ENCODE assay signal across 13 cellular contexts in genomic region chr16:89392881-89393730, GRCh38.
A peak's percentile ranks its signal among the peaks of the same experiment; 100 is the strongest.
DNase-seq lines count a peak whose midpoint lies in the region; ATAC-seq, FAIRE-seq and TF ChIP-seq lines count a peak whose summit lies in the region.
"Had no signal": no experiment of that assay in that cellular context is flagged by ENCODE, and none has a peak within 500 bp of the region (broad histone marks: within the 10 kb centered on the region; RNA-seq: fewer than 3 reads in every experiment).

No MANE protein-coding gene starts in this region.

- WGBS in gastroesophageal sphincter (ENCODE audit: low coverage in 1 of 2), 2 donors, result 52 to 62% methylated on average over 9 to 11 of the region's 17 CpGs
- 83 to 89% methylated on average over 17 of the region's 17 CpGs for WGBS in sigmoid colon, 2 donors

- H3K9me3 ChIP-seq in T-helper 17 cell (ENCODE audit: control insufficient read depth, low read length, poor library complexity, severe bottlenecking) (no peaks in the 10 kb centered on the region), gastroesophageal sphincter (no peaks in the 10 kb centered on the region), sigmoid colon (no peaks in the 10 kb centered on the region)
- H3K9me3 ChIP-seq: ascending aorta had no signal

- peak; percentile 85 for DNase-seq in ELF-1 (ENCODE audit: low read depth, low spot score)
- DNase-seq in T-helper 17 cell, result no peak
- DNase-seq in sigmoid colon, result no peak
- DNase-seq in urothelium cell line (ENCODE audit: low spot score), result no peak
- DNase-seq: activated CD8-positive, alpha-beta memory T cell treated with anti-CD3 and anti-CD28 coated beads, Interleukin-2, amount 50 U/mL, for 48 hours; effector memory CD4-positive, alpha-beta T cell; NCI-H524; RPMI8226; stimulated activated CD4-positive, alpha-beta T cell treated with anti-CD3 and anti-CD28 coated beads, Interleukin-2, amount 100 ng/mL, for 48 hours had no signal

- H3K27ac ChIP-seq in gastroesophageal sphincter, result peak overlapping the region; percentile 21 to 86 (median 80)
- peak overlapping the region; percentile 82 to 90 (median 84) for H3K27ac ChIP-seq in sigmoid colon

- no peak for FAIRE-seq in urothelium cell line (lab: Jason Lieb, UNC)

- H3K4me1 ChIP-seq in gastroesophageal sphincter (peaks cover 9 to 75% (median 17%) of the 10 kb centered on the region in 3 donors), sigmoid colon (peaks cover 0 to 56% (median 46%) of the 10 kb centered on the region in 4 donors)

- H3K36me3 Mint-ChIP-seq in T-helper 17 cell (ENCODE audit: low read depth), result peaks cover 2% of the 10 kb centered on the region

- TF ChIP-seq EP300 in gastroesophageal sphincter (IDR thresholded peaks at IDR 0.05) (no peak), sigmoid colon (IDR thresholded peaks at IDR 0.05) (no peak)

- H3K27me3 ChIP-seq in gastroesophageal sphincter, result no peaks in the 10 kb centered on the region
- H3K27me3 ChIP-seq in sigmoid colon, result no peaks in the 10 kb centered on the region
- H3K27me3 ChIP-seq: ascending aorta had no signal

- ATAC-seq in T-helper 17 cell (no peak), gastroesophageal sphincter (no peak), GM18502 (IDR thresholded peaks at IDR 0.05; ENCODE audit: poor library complexity, unreplicated experiment) (no peak), HG02981 (IDR thresholded peaks at IDR 0.05; ENCODE audit: unreplicated experiment) (no peak)

- H3K27ac Mint-ChIP-seq in T-helper 17 cell, result peak overlapping the region; percentile 71

- TF ChIP-seq CTCF in gastroesophageal sphincter (IDR thresholded peaks at IDR 0.05), result no peak
- TF ChIP-seq CTCF in sigmoid colon (IDR thresholded peaks at IDR 0.05), result no peak

- H3K4me1 Mint-ChIP-seq in T-helper 17 cell, result peaks cover 40% of the 10 kb centered on the region

- no peaks in the 10 kb centered on the region for H3K36me3 ChIP-seq in gastroesophageal sphincter
- H3K36me3 ChIP-seq in sigmoid colon, result no peaks in the 10 kb centered on the region
- H3K36me3 ChIP-seq: ascending aorta had no signal

- TF ChIP-seq POLR2A in gastroesophageal sphincter (IDR thresholded peaks at IDR 0.05) (no peak), sigmoid colon (IDR thresholded peaks at IDR 0.05) (no peak)

- intact Hi-C loops in sigmoid colon (cut with DNase I), result loop anchor here (2.0 kb wide), 1 partner anchor 16 kb away; no protein-coding TSS in a partner anchor

- H3K4me3 ChIP-seq in gastroesophageal sphincter (no peak overlapping the region), sigmoid colon (no peak overlapping the region)
- H3K4me3 ChIP-seq: ascending aorta had no signal

- H3K27me3 Mint-ChIP-seq in T-helper 17 cell, result no peaks in the 10 kb centered on the region

- H3K4me3 Mint-ChIP-seq in T-helper 17 cell, result peak overlapping the region; percentile 77
